In genomic region chr1:155205969-155206593, GRCh38 we compare ENCODE assay signal across 2 cellular contexts.
TF ChIP-seq lines count a peak whose summit lies in the region.

No MANE protein-coding gene starts in this region.

TF ChIP-seq in H1, 55 proteins besides CTCF, POLR2A, EP300 and RAD21:
- TF ChIP-seq TAF7 (optimal IDR thresholded peaks at IDR 0.05; ENCODE audit: borderline replicate concordance, low read depth, low read length) (peak; percentile 21), NANOG (IDR thresholded peaks at IDR 0.05; ENCODE audit: insufficient read depth, low read depth, low read length, poor library complexity, severe bottlenecking) (no peak), POLR2AphosphoS5 (IDR thresholded peaks at IDR 0.05; ENCODE audit: low read depth, low read length) (peak; percentile 71)

TF ChIP-seq in neural cell, 6 proteins besides CTCF, POLR2A, EP300 and RAD21:
- TF ChIP-seq MXI1 (conservative IDR thresholded peaks at IDR 0.05; ENCODE audit: poor library complexity, severe bottlenecking) (no peak), POLR2AphosphoS5 (IDR thresholded peaks at IDR 0.05) (no peak), SMC3 (conservative IDR thresholded peaks at IDR 0.05; ENCODE audit: poor library complexity) (no peak), EZH2 (IDR thresholded peaks at IDR 0.05; ENCODE audit: borderline replicate concordance, insufficient read depth, low read length, poor library complexity, severe bottlenecking) (no peak), TAF1 (IDR thresholded peaks at IDR 0.05; ENCODE audit: low read depth) (no peak)
- TF ChIP-seq, protein P1, sequence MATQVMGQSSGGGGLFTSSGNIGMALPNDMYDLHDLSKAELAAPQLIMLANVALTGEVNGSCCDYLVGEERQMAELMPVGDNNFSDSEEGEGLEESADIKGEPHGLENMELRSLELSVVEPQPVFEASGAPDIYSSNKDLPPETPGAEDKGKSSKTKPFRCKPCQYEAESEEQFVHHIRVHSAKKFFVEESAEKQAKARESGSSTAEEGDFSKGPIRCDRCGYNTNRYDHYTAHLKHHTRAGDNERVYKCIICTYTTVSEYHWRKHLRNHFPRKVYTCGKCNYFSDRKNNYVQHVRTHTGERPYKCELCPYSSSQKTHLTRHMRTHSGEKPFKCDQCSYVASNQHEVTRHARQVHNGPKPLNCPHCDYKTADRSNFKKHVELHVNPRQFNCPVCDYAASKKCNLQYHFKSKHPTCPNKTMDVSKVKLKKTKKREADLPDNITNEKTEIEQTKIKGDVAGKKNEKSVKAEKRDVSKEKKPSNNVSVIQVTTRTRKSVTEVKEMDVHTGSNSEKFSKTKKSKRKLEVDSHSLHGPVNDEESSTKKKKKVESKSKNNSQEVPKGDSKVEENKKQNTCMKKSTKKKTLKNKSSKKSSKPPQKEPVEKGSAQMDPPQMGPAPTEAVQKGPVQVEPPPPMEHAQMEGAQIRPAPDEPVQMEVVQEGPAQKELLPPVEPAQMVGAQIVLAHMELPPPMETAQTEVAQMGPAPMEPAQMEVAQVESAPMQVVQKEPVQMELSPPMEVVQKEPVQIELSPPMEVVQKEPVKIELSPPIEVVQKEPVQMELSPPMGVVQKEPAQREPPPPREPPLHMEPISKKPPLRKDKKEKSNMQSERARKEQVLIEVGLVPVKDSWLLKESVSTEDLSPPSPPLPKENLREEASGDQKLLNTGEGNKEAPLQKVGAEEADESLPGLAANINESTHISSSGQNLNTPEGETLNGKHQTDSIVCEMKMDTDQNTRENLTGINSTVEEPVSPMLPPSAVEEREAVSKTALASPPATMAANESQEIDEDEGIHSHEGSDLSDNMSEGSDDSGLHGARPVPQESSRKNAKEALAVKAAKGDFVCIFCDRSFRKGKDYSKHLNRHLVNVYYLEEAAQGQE (IDR thresholded peaks at IDR 0.05; ENCODE audit: borderline replicate concordance): no peak
